ENCODE assay signal across 22 cellular contexts in genomic region chr7:76133164-76133775, GRCh38.
DNase-seq lines count a peak whose midpoint lies in the region; ATAC-seq and TF ChIP-seq lines count a peak whose summit lies in the region.
"Had no signal": no experiment of that assay in that cellular context is flagged by ENCODE, and none has a peak within 500 bp of the region (broad histone marks: within the 10 kb centered on the region; RNA-seq: fewer than 3 reads in every experiment).

No MANE protein-coding gene starts in this region.

- CTCF ChIA-PET in T-cell (lab: Charles Lee) (interaction anchor here in 1 of 2 donors (0.6 kb wide), 1 partner anchor 64 kb away, joined by 3 read pairs; no protein-coding TSS in a partner anchor), RWPE1 (lab: Yijun Ruan, JAX) (no interaction called here)

- H3K36me3 ChIP-seq in BLaER1 treated with 17β-estradiol and CSF1 and Interleukin-3, amounts not matched to agents 10 nM and 100 nM = no peaks in the 10 kb centered on the region
- H3K36me3 ChIP-seq: BE2C, esophagus squamous epithelium, heart right ventricle, sigmoid colon, thoracic aorta had no signal

- intact Hi-C loops in left colon (cut with DNase I, micrococcal nuclease) = no loop called here

- H3K9ac ChIP-seq in BLaER1 treated with 17β-estradiol and CSF1 and Interleukin-3, amounts not matched to agents 10 nM and 100 nM = peak overlapping the region in 4 of 11 experiments; percentile 4 to 40 (median 34); a peak in 1 of 22 replicates
- H3K9ac ChIP-seq: KMS-11 had no signal

- peak overlapping the region; percentile 66 to 77 (median 74) for H3K4me3 Mint-ChIP-seq in T-cell
- H3K4me3 Mint-ChIP-seq in effector memory CD8-positive, alpha-beta T cell = peak overlapping the region; percentile 7 to 61

- no peaks in the 10 kb centered on the region for H3K9me3 Mint-ChIP-seq in T-cell
- H3K9me3 Mint-ChIP-seq in effector memory CD8-positive, alpha-beta T cell = no peaks in the 10 kb centered on the region

- peak; percentile 40 to 74 (median 62) for ATAC-seq in T-cell (replicated peaks in 1 of 4)
- ATAC-seq in effector memory CD8-positive, alpha-beta T cell (replicated peaks) = no peak
- ATAC-seq in left colon = no peak
- ATAC-seq: heart right ventricle, Panc1 had no signal

- peak overlapping the region in 9 of 11 experiments; percentile 7 to 73 (median 49); a peak in 15 of 22 replicates for H3K27ac ChIP-seq in BLaER1 treated with 17β-estradiol and CSF1 and Interleukin-3, amounts not matched to agents 10 nM and 100 nM
- no peak overlapping the region for H3K27ac ChIP-seq in RWPE1
- H3K27ac ChIP-seq: esophagus squamous epithelium, heart right ventricle, KMS-11, sigmoid colon, thoracic aorta had no signal

- DNase-seq in EH (ENCODE audit: low read depth) = peak; percentile 18
- DNase-seq in T-cell = peak in 1 of 34 experiments; percentile 2
- no peak for DNase-seq in effector memory CD8-positive, alpha-beta T cell
- no peak for DNase-seq in RWPE1 (ENCODE audit: low spot score)
- no peak for DNase-seq in left colon
- no peak for DNase-seq in SHP77 (lab: John Stamatoyannopoulos, UW)
- no peak for DNase-seq in NCI-H2196 treated with DMSO at 0.1 percent for 48 hours (lab: John Stamatoyannopoulos, UW; ENCODE audit: unreplicated experiment)
- DNase-seq: activated CD4-positive, alpha-beta T cell treated with anti-CD3 and anti-CD28 coated beads for 48 hours; activated gamma-delta T cell; BE2C; DND-41; esophagus squamous epithelium; heart right ventricle; kidney; NCI-H1694 treated with DMSO at 0.1 percent for 48 hours; NCI-H510A treated with DMSO at 0.1 percent for 48 hours; sigmoid colon; stimulated activated CD4-positive, alpha-beta T cell treated with anti-CD3 and anti-CD28 coated beads, Interleukin-2, amount 100 ng/mL, for 24 hours had no signal

- no peaks in the 10 kb centered on the region for H3K9me3 ChIP-seq in BLaER1 treated with 17β-estradiol and CSF1 and Interleukin-3, amounts not matched to agents 10 nM and 100 nM (replicated peaks in 1 of 11)
- H3K9me3 ChIP-seq: BE2C, esophagus squamous epithelium, heart right ventricle, sigmoid colon, thoracic aorta had no signal

- no peaks in the 10 kb centered on the region for H4K20me1 ChIP-seq in BLaER1 treated with 17β-estradiol and CSF1 and Interleukin-3, amounts not matched to agents 10 nM and 100 nM

- H3K36me3 Mint-ChIP-seq in T-cell = no peaks in the 10 kb centered on the region
- H3K36me3 Mint-ChIP-seq in effector memory CD8-positive, alpha-beta T cell (ENCODE audit: insufficient read depth) = no peaks in the 10 kb centered on the region

- peaks cover 36 to 55% (median 42%) of the 10 kb centered on the region in 10 experiments for H3K4me1 ChIP-seq in BLaER1 treated with 17β-estradiol and CSF1 and Interleukin-3, amounts not matched to agents 10 nM and 100 nM
- H3K4me1 ChIP-seq: BE2C, esophagus squamous epithelium, sigmoid colon had no signal

- H3K4me2 ChIP-seq in BLaER1 treated with 17β-estradiol and CSF1 and Interleukin-3, amounts not matched to agents 10 nM and 100 nM = peak overlapping the region; percentile 12 to 79 (median 64)
- H3K4me2 ChIP-seq: KMS-11 had no signal

- H3K27me3 Mint-ChIP-seq in T-cell = peaks cover 1 to 5% of the 10 kb centered on the region in 2 donors
- H3K27me3 Mint-ChIP-seq in effector memory CD8-positive, alpha-beta T cell = peaks cover 24 to 86% of the 10 kb centered on the region in 2 donors

- peaks cover 19 to 45% (median 36%) of the 10 kb centered on the region in 3 donors for H3K4me1 Mint-ChIP-seq in T-cell
- peaks cover 0 to 11% of the 10 kb centered on the region in 2 donors for H3K4me1 Mint-ChIP-seq in effector memory CD8-positive, alpha-beta T cell (ENCODE audit: low read depth in 2 of 2)

- POLR2A ChIA-PET in T-cell (lab: Charles Lee) (no interaction called here), RWPE1 (lab: Yijun Ruan, JAX; ENCODE audit: low non-redundant PET) (no interaction called here)

- no peaks in the 10 kb centered on the region for H3K27me3 ChIP-seq in BLaER1 treated with 17β-estradiol and CSF1 and Interleukin-3, amounts not matched to agents 10 nM and 100 nM

- H3K27ac Mint-ChIP-seq in T-cell = peak overlapping the region; percentile 93 to 98
- peak overlapping the region in 1 of 2 donors; percentile 3 for H3K27ac Mint-ChIP-seq in effector memory CD8-positive, alpha-beta T cell

- no peak for TF ChIP-seq CTCF in RWPE1 (conservative IDR thresholded peaks at IDR 0.05; ENCODE audit: low read depth)

- H3K4me3 ChIP-seq in BLaER1 treated with 17β-estradiol and CSF1 and Interleukin-3, amounts not matched to agents 10 nM and 100 nM = no peak overlapping the region
- H3K4me3 ChIP-seq: esophagus squamous epithelium, heart right ventricle, sigmoid colon, thoracic aorta had no signal

Comparison
In these comparisons a context has a peak if more than half of its experiments do, and no peak if none do; other contexts are left out.
1. ATAC-seq: peak in T-cell (4 of 4); none in effector memory CD8-positive, alpha-beta T cell (single experiment) and left colon (single experiment).